Comparison of ENCODE assay signal across 20 cellular contexts in genomic region chr2:159759577-159759976, GRCh38. TPM values are rescaled to one million over a fixed set of nuclear protein-coding genes. Genes with fewer than 3 reads are reported as not detected.
A peak's percentile ranks its signal among the peaks of the same experiment; 100 is the strongest.
DNase-seq lines count a peak whose midpoint lies in the region; ATAC-seq and TF ChIP-seq lines count a peak whose summit lies in the region.
"Had no signal": no experiment of that assay in that cellular context is flagged by ENCODE, and none has a peak within 500 bp of the region (broad histone marks: within the 10 kb centered on the region; RNA-seq: fewer than 3 reads in every experiment).

No MANE protein-coding gene starts in this region.

- no peaks in the 10 kb centered on the region for H3K9me2 ChIP-seq in SK-N-SH

- H3K79me2 ChIP-seq in mammary epithelial cell (ENCODE audit: insufficient read depth, low read length) (peaks cover 72% of the 10 kb centered on the region), SK-N-SH (ENCODE audit: insufficient read depth) (peaks cover 80% of the 10 kb centered on the region), osteoblast (ENCODE audit: insufficient read depth, low read length) (peaks cover 70% of the 10 kb centered on the region)

- H3K4me1 Mint-ChIP-seq in MCF 10A (ENCODE audit: insufficient read depth, unreplicated experiment), result peaks cover 4% of the 10 kb centered on the region

- H3K9me3 Mint-ChIP-seq in MCF 10A (ENCODE audit: unreplicated experiment), result no peaks in the 10 kb centered on the region
- H3K9me3 Mint-ChIP-seq: CD8-positive, alpha-beta memory T cell had no signal

- CTCF ChIA-PET in mammary epithelial cell (lab: Charles Lee; ENCODE audit: low non-redundant PET), result no interaction called here
- CTCF ChIA-PET in MCF 10A (lab: Yijun Ruan, JAX), result no interaction called here
- CTCF ChIA-PET in SK-N-SH (lab: Yijun Ruan, JAX), result interaction anchor here (1.1 kb wide), 1 partner anchor 49 kb away, joined by 3 read pairs; no protein-coding TSS in a partner anchor

- no peak overlapping the region for H3K4me3 ChIP-seq in mammary epithelial cell (replicated peaks in 1 of 3; ENCODE audit: insufficient read depth in 1 of 3, low read depth in 2 of 3, low read length in 3 of 3)
- H3K4me3 ChIP-seq in lower lobe of right lung, result no peak overlapping the region
- H3K4me3 ChIP-seq in upper lobe of right lung, result no peak overlapping the region
- no peak overlapping the region for H3K4me3 ChIP-seq in SK-N-SH (ENCODE audit: low read depth in 2 of 2, low read length in 1 of 2)
- H3K4me3 ChIP-seq in osteoblast (ENCODE audit: insufficient read depth, low read length), result no peak overlapping the region
- H3K4me3 ChIP-seq: BLaER1, MG63, Peyer's patch had no signal

- H3F3A ChIP-seq in SK-N-SH (replicated peaks; ENCODE audit: insufficient read depth), result peaks cover 5% of the 10 kb centered on the region

- POLR2A ChIA-PET in MCF 10A (lab: Yijun Ruan, JAX) (interaction anchor here (0.7 to 1.1 kb wide), 2 partner anchors 11 to 38 kb away, joined by 3 to 4 read pairs; no protein-coding TSS in a partner anchor), SK-N-SH (lab: Yijun Ruan, JAX) (no interaction called here)

- peak; percentile 89 to 92 for ATAC-seq in lower lobe of right lung
- ATAC-seq in upper lobe of right lung, result peak; percentile 89
- ATAC-seq: Right ventricle myocardium inferior had no signal

- H3K27me3 Mint-ChIP-seq in MCF 10A (ENCODE audit: insufficient read depth, unreplicated experiment), result no peaks in the 10 kb centered on the region
- H3K27me3 Mint-ChIP-seq: CD8-positive, alpha-beta memory T cell had no signal

- no peaks in the 10 kb centered on the region for H3K27me3 ChIP-seq in mammary epithelial cell (ENCODE audit: insufficient read depth, low read length)
- no peaks in the 10 kb centered on the region for H3K27me3 ChIP-seq in lower lobe of right lung (ENCODE audit: low read depth)
- no peaks in the 10 kb centered on the region for H3K27me3 ChIP-seq in upper lobe of right lung
- H3K27me3 ChIP-seq in SK-N-SH (ENCODE audit: insufficient read depth), result no peaks in the 10 kb centered on the region
- H3K27me3 ChIP-seq in osteoblast (ENCODE audit: insufficient read depth, low read length), result no peaks in the 10 kb centered on the region
- H3K27me3 ChIP-seq: BLaER1, MG63, Peyer's patch had no signal

- H3K4me2 ChIP-seq in mammary epithelial cell (ENCODE audit: insufficient read depth, low read depth, low read length), result no peak overlapping the region
- H3K4me2 ChIP-seq in SK-N-SH, result no peak overlapping the region
- no peak overlapping the region for H3K4me2 ChIP-seq in osteoblast (ENCODE audit: insufficient read depth, low read length)
- H3K4me2 ChIP-seq: BLaER1, KMS-11 had no signal

- H3K4me3 Mint-ChIP-seq in MCF 10A (ENCODE audit: unreplicated experiment), result no peak overlapping the region
- H3K4me3 Mint-ChIP-seq: CD8-positive, alpha-beta memory T cell had no signal

- in situ Hi-C loops in mammary epithelial cell (cut with MboI; ENCODE audit: low sequenced_read_pairs in 2 of 2), result no loop called here

- DNase-seq in mammary epithelial cell, result no peak
- DNase-seq in MCF 10A (ENCODE audit: unreplicated experiment), result no peak
- DNase-seq in astrocyte of the hippocampus (ENCODE audit: low read depth, low spot score), result peak; percentile 48
- DNase-seq in lower lobe of right lung, result no peak
- DNase-seq in upper lobe of right lung, result no peak
- DNase-seq in SKM-1 (lab: John Stamatoyannopoulos, UW; ENCODE audit: unreplicated experiment), result no peak
- no peak for DNase-seq in SK-N-SH
- no peak for DNase-seq in osteoblast (ENCODE audit: insufficient read length, low spot score, missing footprints)
- DNase-seq: CD8-positive, alpha-beta memory T cell; GDM1; HCEC 1CT; MG63; NCI-H1092 treated with DMSO at 0.1 percent for 48 hours; NCI-H1694; NCI-H510A treated with DMSO at 0.1 percent for 48 hours; NCI-H82; Peyer's patch had no signal

- dilution Hi-C loops in mammary epithelial cell (cut with HindIII; ENCODE audit: low sequenced_read_pairs), result no loop called here

- H3K9ac ChIP-seq in mammary epithelial cell (ENCODE audit: insufficient read depth, low read length) (no peak overlapping the region), SK-N-SH (no peak overlapping the region)
- H3K9ac ChIP-seq: BLaER1, KMS-11 had no signal

- H4K20me1 ChIP-seq in mammary epithelial cell (ENCODE audit: insufficient read depth, low read length) (peaks cover 5% of the 10 kb centered on the region), SK-N-SH (ENCODE audit: insufficient read depth) (peaks cover 26% of the 10 kb centered on the region), osteoblast (ENCODE audit: insufficient read depth, low read length) (peaks cover 30% of the 10 kb centered on the region)

- H3K9me3 ChIP-seq in mammary epithelial cell (replicated peaks; ENCODE audit: insufficient read depth, low read length) (no peaks in the 10 kb centered on the region), lower lobe of right lung (no peaks in the 10 kb centered on the region), upper lobe of right lung (no peaks in the 10 kb centered on the region), SK-N-SH (no peaks in the 10 kb centered on the region), osteoblast (ENCODE audit: low read depth, low read length) (no peaks in the 10 kb centered on the region)
- H3K9me3 ChIP-seq: BLaER1, MG63, Peyer's patch had no signal

- TF ChIP-seq CTCF in mammary epithelial cell (conservative IDR thresholded peaks at IDR 0.05 in 1 of 2, IDR thresholded peaks at IDR 0.05 in 1 of 2; ENCODE audit: extremely low read depth in 1 of 2, insufficient read depth in 1 of 2, low read depth in 1 of 2, low read length in 2 of 2) (no peak), MCF 10A (IDR thresholded peaks at IDR 0.05; ENCODE audit: unreplicated experiment) (no peak), lower lobe of right lung (IDR thresholded peaks at IDR 0.05) (no peak), upper lobe of right lung (IDR thresholded peaks at IDR 0.05) (no peak), SK-N-SH (IDR thresholded peaks at IDR 0.05) (no peak), osteoblast (IDR thresholded peaks at IDR 0.05; ENCODE audit: extremely low read depth, low read depth, low read length) (no peak)

- peaks cover 52% of the 10 kb centered on the region for H3K36me3 Mint-ChIP-seq in MCF 10A (ENCODE audit: insufficient read depth, unreplicated experiment)

- H3K27ac ChIP-seq in mammary epithelial cell (ENCODE audit: insufficient read depth, low read depth, low read length) (no peak overlapping the region), lower lobe of right lung (no peak overlapping the region), upper lobe of right lung (no peak overlapping the region), SK-N-SH (ENCODE audit: low read depth in 2 of 2, low read length in 1 of 2) (no peak overlapping the region), osteoblast (ENCODE audit: low read depth, low read length) (no peak overlapping the region)
- H3K27ac ChIP-seq: BLaER1, KMS-11, Peyer's patch had no signal

- no peak for TF ChIP-seq RAD21 in SK-N-SH (IDR thresholded peaks at IDR 0.05; ENCODE audit: low read length)

- TF ChIP-seq EP300 in SK-N-SH (IDR thresholded peaks at IDR 0.05; ENCODE audit: borderline replicate concordance in 1 of 2, low read depth in 1 of 2, low read length in 1 of 2), result no peak

- H3K4me1 ChIP-seq in mammary epithelial cell (ENCODE audit: insufficient read depth, low read length), result peaks cover 12% of the 10 kb centered on the region
- peaks cover 28% of the 10 kb centered on the region for H3K4me1 ChIP-seq in lower lobe of right lung
- H3K4me1 ChIP-seq in upper lobe of right lung, result peaks cover 14% of the 10 kb centered on the region
- no peaks in the 10 kb centered on the region for H3K4me1 ChIP-seq in SK-N-SH (ENCODE audit: control insufficient read depth in 1 of 2, insufficient read depth in 2 of 2, low read depth in 1 of 2, low read length in 1 of 2)
- peaks cover 4% of the 10 kb centered on the region for H3K4me1 ChIP-seq in osteoblast (ENCODE audit: insufficient read depth, low read length)
- H3K4me1 ChIP-seq: BLaER1, Peyer's patch had no signal

- no peak overlapping the region for H3K27ac Mint-ChIP-seq in MCF 10A (ENCODE audit: low read depth, unreplicated experiment)

- peaks cover 39% of the 10 kb centered on the region for H3K36me3 ChIP-seq in mammary epithelial cell (ENCODE audit: insufficient read depth, low read length)
- peaks cover 80% of the 10 kb centered on the region for H3K36me3 ChIP-seq in lower lobe of right lung
- H3K36me3 ChIP-seq in upper lobe of right lung, result peaks cover 69% of the 10 kb centered on the region
- peaks cover 68 to 86% of the 10 kb centered on the region in 2 experiments for H3K36me3 ChIP-seq in SK-N-SH (replicated peaks in 1 of 2; ENCODE audit: control insufficient read depth in 1 of 2, insufficient read depth in 2 of 2, low read length in 1 of 2)
- peaks cover 49% of the 10 kb centered on the region for H3K36me3 ChIP-seq in osteoblast (ENCODE audit: insufficient read depth, low read length)

- intact Hi-C loops in mammary epithelial cell (cut with micrococcal nuclease), result loop anchor here (10.0 kb wide), 1 partner anchor 205 kb away; no protein-coding TSS in a partner anchor
- intact Hi-C loops in MCF 10A (cut with micrococcal nuclease), result loop anchor here (5.0 kb wide), 1 partner anchor 208 kb away; no protein-coding TSS in a partner anchor
- intact Hi-C loops in lower lobe of right lung (cut with DNase I), result no loop called here
- intact Hi-C loops in upper lobe of right lung (cut with DNase I), result no loop called here

- H2AFZ ChIP-seq in mammary epithelial cell (ENCODE audit: low read depth, low read length), result no peak overlapping the region
- H2AFZ ChIP-seq in SK-N-SH (ENCODE audit: low read depth), result no peak overlapping the region
- no peak overlapping the region for H2AFZ ChIP-seq in osteoblast (ENCODE audit: low read length)

- WGBS in mammary epithelial cell (ENCODE audit: low coverage, missing lambda C conversion rate), result 90% methylated on average over 3 of the region's 3 CpGs
- WGBS in SK-N-SH (ENCODE audit: low lambda C conversion rate), result 91% methylated on average over 3 of the region's 3 CpGs

- BruUV-seq in mammary epithelial cell (replicated peaks; lab: Mats Ljungman, UMichigan), result TSS peak; percentile 4
- no TSS peak for BruUV-seq in MCF 10A (replicated peaks; lab: Mats Ljungman, UMichigan)

RNA-seq across cellular contexts. Expression of gene CD302, which starts 38.4 kb away (rescaled TPM):
- total RNA-seq in mammary epithelial cell, result 1 to 10 TPM; 1.6 to 3.0 TPM
- 1.6 TPM for polyA plus RNA-seq in mammary epithelial cell
- not detected for polyA minus RNA-seq in mammary epithelial cell
- 0.12 and 0.21 TPM in 2 replicates for total RNA-seq in MCF 10A (2022)
- 100 TPM for total RNA-seq in lower lobe of right lung
- 109 TPM for total RNA-seq in upper lobe of right lung
- 4.4 and 5.1 TPM in 2 replicates for polyA plus RNA-seq in SK-N-SH (2012; rRNA removed)
- 6.4 and 7.1 TPM in 2 replicates for polyA plus RNA-seq in SK-N-SH (2012; cell fraction: cytosol; rRNA removed)
- polyA plus RNA-seq in SK-N-SH (2012; cell fraction: nucleus; rRNA removed), result 1.3 and 2.1 TPM in 2 replicates
- total RNA-seq in osteoblast, result 14.5 and 18.9 TPM in 2 replicates

RNA-seq across cellular contexts. Expression of gene MARCHF7, which starts 47.3 kb away (rescaled TPM):
- total RNA-seq in mammary epithelial cell (100 to 1,000 TPM in 1 of 2 donors, 10 to 100 TPM in 1; 84.3 to 121 TPM), MCF 10A (2022) (76.0 and 78.4 TPM in 2 replicates), lower lobe of right lung (71.8 TPM), upper lobe of right lung (83.2 TPM), osteoblast (102 and 106 TPM in 2 replicates)
- polyA plus RNA-seq in mammary epithelial cell (25.5 TPM), SK-N-SH (2012; rRNA removed) (18.4 and 20.3 TPM in 2 replicates)
- polyA minus RNA-seq in mammary epithelial cell, result 43.9 TPM
- 32.2 and 33.0 TPM in 2 replicates for polyA plus RNA-seq in SK-N-SH (2012; cell fraction: cytosol; rRNA removed)
- 13.2 and 34.5 TPM in 2 replicates for polyA plus RNA-seq in SK-N-SH (2012; cell fraction: nucleus; rRNA removed)

Comparison
In these comparisons a context has a peak if more than half of its experiments do, and no peak if none do; other contexts are left out.
1. intact Hi-C loops: an anchor here in mammary epithelial cell (10.0 kb wide) and MCF 10A (5.0 kb wide); none called in lower lobe of right lung and upper lobe of right lung.